Comparison of ENCODE assay signal across 8 cellular contexts in genomic region chr7:44767912-44768662, GRCh38. TPM values are rescaled to one million over a fixed set of nuclear protein-coding genes. Genes with fewer than 3 reads are reported as not detected.
A peak's percentile ranks its signal among the peaks of the same experiment; 100 is the strongest.
DNase-seq lines count a peak whose midpoint lies in the region; ATAC-seq and TF ChIP-seq lines count a peak whose summit lies in the region.

No MANE protein-coding gene starts in this region.

- intact Hi-C loops in activated CD4-positive, alpha-beta T cell treated with anti-CD3 and anti-CD28 coated beads, Interleukin-2, amount 10 ng/mL, durations not matched to agents 24 days and 14 days (cut with micrococcal nuclease): no loop called here
- intact Hi-C loops in right lobe of liver (cut with DNase I): no loop called here
- intact Hi-C loops in testis (cut with DNase I; ENCODE audit: low total_unique reads): no loop called here

- no peaks in the 10 kb centered on the region for H3K27me3 Mint-ChIP-seq in activated CD4-positive, alpha-beta T cell treated with anti-CD3 and anti-CD28 coated beads, Interleukin-2, amount 10 ng/mL, durations not matched to agents 24 days and 14 days

- H3K4me1 Mint-ChIP-seq in activated CD4-positive, alpha-beta T cell treated with anti-CD3 and anti-CD28 coated beads, Interleukin-2, amount 10 ng/mL, durations not matched to agents 24 days and 14 days: peaks cover 27% of the 10 kb centered on the region

- TF ChIP-seq POLR2A in right lobe of liver (IDR thresholded peaks at IDR 0.05) (no peak), testis (IDR thresholded peaks at IDR 0.05) (no peak)

- H3K4me1 ChIP-seq in right lobe of liver (peaks cover 0 to 47% (median 11%) of the 10 kb centered on the region in 4 donors), testis (peaks cover 33% of the 10 kb centered on the region)

- H3K27ac ChIP-seq in right lobe of liver: no peak overlapping the region
- peak overlapping the region; percentile 49 to 77 for H3K27ac ChIP-seq in testis

- H3K36me3 Mint-ChIP-seq in activated CD4-positive, alpha-beta T cell treated with anti-CD3 and anti-CD28 coated beads, Interleukin-2, amount 10 ng/mL, durations not matched to agents 24 days and 14 days (ENCODE audit: low read depth): peaks cover 48% of the 10 kb centered on the region

- DNase-seq in activated CD4-positive, alpha-beta T cell treated with anti-CD3 and anti-CD28 coated beads, Interleukin-2, amount 10 ng/mL, durations not matched to agents 24 days and 14 days: peak; percentile 76
- DNase-seq in activated CD4-positive, alpha-beta T cell treated with anti-CD3 and anti-CD28 coated beads for 1 hour: no peak
- DNase-seq in NCI-H2029 treated with DMSO at 0.1 percent for 48 hours (lab: John Stamatoyannopoulos, UW) (peak; percentile 47), brain pericyte (ENCODE audit: low read depth, low spot score) (peak; percentile 46), right lobe of liver (peak in 2 of 3 donors; percentile 64 to 81), testis (peak; percentile 75), GOT3 (lab: John Stamatoyannopoulos, UW) (no peak)

- no peaks in the 10 kb centered on the region for H3K9me3 Mint-ChIP-seq in activated CD4-positive, alpha-beta T cell treated with anti-CD3 and anti-CD28 coated beads, Interleukin-2, amount 10 ng/mL, durations not matched to agents 24 days and 14 days

- H3K4me3 Mint-ChIP-seq in activated CD4-positive, alpha-beta T cell treated with anti-CD3 and anti-CD28 coated beads, Interleukin-2, amount 10 ng/mL, durations not matched to agents 24 days and 14 days: peak overlapping the region; percentile 23

- H3K27me3 ChIP-seq in right lobe of liver (no peaks in the 10 kb centered on the region), testis (no peaks in the 10 kb centered on the region)

- H3K4me3 ChIP-seq in right lobe of liver (no peak overlapping the region), testis (no peak overlapping the region)

- ATAC-seq in right lobe of liver (peak; percentile 17 to 42 (median 31)), HG03045 (IDR thresholded peaks at IDR 0.05; ENCODE audit: unreplicated experiment) (no peak)

- peaks cover 0 to 29% (median 13%) of the 10 kb centered on the region in 4 donors for H3K36me3 ChIP-seq in right lobe of liver
- H3K36me3 ChIP-seq in testis (ENCODE audit: low read depth, missing control alignments): no peaks in the 10 kb centered on the region

- H3K27ac Mint-ChIP-seq in activated CD4-positive, alpha-beta T cell treated with anti-CD3 and anti-CD28 coated beads, Interleukin-2, amount 10 ng/mL, durations not matched to agents 24 days and 14 days: peak overlapping the region; percentile 34

- WGBS in right lobe of liver (ENCODE audit: insufficient coverage, low coverage, low lambda C conversion rate, missing lambda C conversion rate): 45% methylated on average over 10 of the region's 13 CpGs
- WGBS in testis, 2 donors: 37 to 39% methylated on average over 5 to 13 of the region's 13 CpGs

- no peaks in the 10 kb centered on the region for H3K9me3 ChIP-seq in right lobe of liver
- H3K9me3 ChIP-seq in testis: no peaks in the 10 kb centered on the region

- no peak for TF ChIP-seq CTCF in right lobe of liver (IDR thresholded peaks at IDR 0.05)
- no peak for TF ChIP-seq CTCF in testis (IDR thresholded peaks at IDR 0.05)

RNA-seq across cellular contexts. Expression of gene ZMIZ2, which starts 19.4 kb away (rescaled TPM):
- total RNA-seq in activated CD4-positive, alpha-beta T cell treated with anti-CD3 and anti-CD28 coated beads, Interleukin-2, amount 10 ng/mL, durations not matched to agents 24 days and 14 days: 130 and 133 TPM in 2 replicates
- total RNA-seq in right lobe of liver: 10 to 100 TPM in 4 of 6 experiments, 1 to 10 TPM in 2; 8.6 to 36.3 (median 28.6) TPM
- 10 to 100 TPM; 47.9 to 85.9 TPM for total RNA-seq in testis
- polyA plus RNA-seq in testis (ENCODE audit: insufficient read depth, low read depth, low replicate concordance): 86.6 TPM

RNA-seq across cellular contexts. Expression of gene PPIA, which starts 28.4 kb away (rescaled TPM):
- 2,368 and 2,448 TPM in 2 replicates for total RNA-seq in activated CD4-positive, alpha-beta T cell treated with anti-CD3 and anti-CD28 coated beads, Interleukin-2, amount 10 ng/mL, durations not matched to agents 24 days and 14 days
- total RNA-seq in right lobe of liver (1,000 to 10,000 TPM in 2 of 6 experiments, 100 to 1,000 TPM in 4; 530 to 1,528 (median 637) TPM), testis (100 to 1,000 TPM; 616 to 873 TPM)
- 918 TPM for polyA plus RNA-seq in testis (ENCODE audit: insufficient read depth, low read depth, low replicate concordance)

Comparison
In these comparisons a context has a peak if more than half of its experiments do, and no peak if none do; other contexts are left out.
1. DNase-seq: peak in activated CD4-positive, alpha-beta T cell treated with anti-CD3 and anti-CD28 coated beads, Interleukin-2, amount 10 ng/mL, durations not matched to agents 24 days and 14 days (single experiment), NCI-H2029 treated with DMSO at 0.1 percent for 48 hours (single experiment), brain pericyte (single experiment), right lobe of liver (2 of 3) and testis (single experiment); none in activated CD4-positive, alpha-beta T cell treated with anti-CD3 and anti-CD28 coated beads for 1 hour (single experiment) and GOT3 (single experiment).
2. H3K27ac ChIP-seq: peak in testis (2 of 2); none in right lobe of liver (0 of 3).